Comparison of ENCODE assay signal across 21 cellular contexts in the genomic region with DNA sequence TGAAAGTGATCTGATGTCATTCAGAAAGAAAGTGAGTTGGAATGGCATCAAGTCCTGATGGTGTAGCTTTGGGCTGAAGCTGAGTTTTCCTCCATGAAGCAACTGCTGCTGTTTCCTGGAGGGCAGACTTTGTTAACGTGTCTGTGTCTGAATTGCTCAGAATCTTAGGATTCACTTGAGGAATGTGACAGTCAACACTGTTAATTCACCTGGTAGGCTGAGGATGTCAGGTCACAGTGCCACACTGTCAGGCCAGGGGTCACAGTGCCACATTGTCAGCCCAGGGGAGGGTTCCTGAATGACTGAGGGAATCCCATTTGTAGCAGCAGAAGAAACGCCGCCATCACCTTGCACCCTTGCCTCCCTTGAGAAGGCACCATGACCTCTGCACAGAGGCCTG. TPM values are rescaled to one million over a fixed set of nuclear protein-coding genes. Genes with fewer than 3 reads are reported as not detected.
"Had no signal": no experiment of that assay in that cellular context is flagged by ENCODE, and none has a peak within 500 bp of the region (broad histone marks: within the 10 kb centered on the region; RNA-seq: fewer than 3 reads in every experiment).

No MANE protein-coding gene starts in this region.

- H3K4me1 ChIP-seq: prostate gland had no signal

- DNase-seq: activated CD4-positive, CD25-positive, alpha-beta regulatory T cell treated with anti-CD3 and anti-CD28 coated beads, Interleukin-2, amount 50 U/mL, for 72 hours; activated naive CD4-positive, alpha-beta T cell; anterior cingulate cortex; cerebellar nuclear complex; effector CD8-positive, alpha-beta T cell; foreskin keratinocyte; glutamatergic neuron; hypothalamus; mucosa of descending colon; naive thymus-derived CD4-positive, alpha-beta T cell; occipital lobe; small intestine; SW 1271; upper lobe of left lung had no signal

- H3K4me3 Mint-ChIP-seq: activated T-helper 1 cell treated with anti-CD3 and anti-CD28 coated beads, Interleukin-12 subunit alpha, Interleukin-12 subunit beta, Interleukin-2, Interleukin-4 antibody, amounts not matched to agents 30 ng/mL and 10 ng/mL and 1 ng/mL, durations not matched to agents 14 hours and 24 hours and 36 hours; naive thymus-derived CD4-positive, alpha-beta T cell; stimulated activated naive CD8-positive, alpha-beta T cell treated with anti-CD3 and anti-CD28 coated beads, Interleukin-15, Interleukin-2, amounts not matched to agents 100 ng/mL and 50 ng/mL, for 24 hours had no signal

- H3K36me3 ChIP-seq: prostate gland, suprapubic skin, upper lobe of left lung had no signal

- H3K36me3 Mint-ChIP-seq: naive thymus-derived CD4-positive, alpha-beta T cell had no signal

- H3K27me3 ChIP-seq: foreskin keratinocyte, suprapubic skin, upper lobe of left lung had no signal

- H3K9me3 ChIP-seq: mucosa of descending colon, prostate gland, suprapubic skin, upper lobe of left lung had no signal

- H3K9me3 Mint-ChIP-seq: activated T-helper 1 cell treated with anti-CD3 and anti-CD28 coated beads, Interleukin-12 subunit alpha, Interleukin-12 subunit beta, Interleukin-2, Interleukin-4 antibody, amounts not matched to agents 30 ng/mL and 10 ng/mL and 1 ng/mL, durations not matched to agents 14 hours and 24 hours and 36 hours; naive thymus-derived CD4-positive, alpha-beta T cell; stimulated activated naive CD8-positive, alpha-beta T cell treated with anti-CD3 and anti-CD28 coated beads, Interleukin-15, Interleukin-2, amounts not matched to agents 100 ng/mL and 50 ng/mL, for 24 hours had no signal

- H3K27ac ChIP-seq: foreskin keratinocyte, prostate gland, suprapubic skin, upper lobe of left lung had no signal

- H3K27ac Mint-ChIP-seq: activated T-helper 1 cell treated with anti-CD3 and anti-CD28 coated beads, Interleukin-12 subunit alpha, Interleukin-12 subunit beta, Interleukin-2, Interleukin-4 antibody, amounts not matched to agents 30 ng/mL and 10 ng/mL and 1 ng/mL, durations not matched to agents 14 hours and 24 hours and 36 hours; naive thymus-derived CD4-positive, alpha-beta T cell; stimulated activated naive CD8-positive, alpha-beta T cell treated with anti-CD3 and anti-CD28 coated beads, Interleukin-15, Interleukin-2, amounts not matched to agents 100 ng/mL and 50 ng/mL, for 24 hours had no signal

- H3K4me3 ChIP-seq: lung, mucosa of descending colon, prostate gland, suprapubic skin, upper lobe of left lung had no signal

- ATAC-seq: foreskin keratinocyte; mucosa of descending colon; naive thymus-derived CD4-positive, alpha-beta T cell had no signal

RNA-seq across cellular contexts. Expression of gene LYPD6B, which starts 39.4 kb away (rescaled TPM):
- total RNA-seq: activated CD8-positive, alpha-beta memory T cell treated with anti-CD3 and anti-CD28 coated beads for 36 hours; activated T-helper 1 cell treated with anti-CD3 and anti-CD28 coated beads, Interleukin-12 subunit alpha, Interleukin-12 subunit beta, Interleukin-2, Interleukin-4 antibody, amounts not matched to agents 30 ng/mL and 10 ng/mL and 1 ng/mL, durations not matched to agents 14 hours and 24 hours and 36 hours; T-helper 2 cell treated with Interferon-gamma antibody and Interleukin-4, amounts not matched to agents 100 ng/mL and 5 ng/mL, for 36 hours had no signal
